8 cellular contexts compared by ENCODE assay signal in the genomic region with DNA sequence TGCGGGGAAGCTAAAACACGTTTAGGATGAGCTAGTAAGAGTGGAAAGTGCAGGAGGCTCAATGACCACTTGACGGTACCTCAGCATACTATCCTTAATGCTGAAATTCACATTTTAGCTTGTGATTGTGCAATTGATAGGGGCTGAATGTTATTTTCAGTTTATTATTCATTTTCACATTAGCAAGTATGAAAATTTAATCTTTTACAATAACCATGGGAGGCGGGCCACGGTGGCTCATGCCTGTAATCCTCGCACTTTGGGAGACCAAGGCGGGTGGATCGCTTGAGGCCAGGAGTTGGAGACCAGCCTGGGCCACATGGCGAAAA. TPM values are rescaled to one million over a fixed set of nuclear protein-coding genes. Genes with fewer than 3 reads are reported as not detected.
A peak's percentile ranks its signal among the peaks of the same experiment; 100 is the strongest.
DNase-seq lines count a peak whose midpoint lies in the region; FAIRE-seq and TF ChIP-seq lines count a peak whose summit lies in the region.

No MANE protein-coding gene starts in this region.

- H3K36me3 Mint-ChIP-seq in activated CD4-positive, alpha-beta T cell treated with anti-CD3 and anti-CD28 coated beads, Interleukin-2, amount 10 ng/mL, durations not matched to agents 24 days and 14 days (ENCODE audit: low read depth), result no peaks in the 10 kb centered on the region
- H3K36me3 Mint-ChIP-seq in activated T-helper 2 cell treated with anti-CD3 and anti-CD28 coated beads, Interferon-gamma antibody, Interleukin-2, Interleukin-4, amounts not matched to agents 10 μg/mL and 5 μg/mL and 100 μg/mL, durations not matched to agents 14 hours and 24 hours and 36 hours (ENCODE audit: low read depth), result no peaks in the 10 kb centered on the region

- no peaks in the 10 kb centered on the region for H3K36me3 ChIP-seq in tibial artery

- intact Hi-C loops in activated CD4-positive, alpha-beta T cell treated with anti-CD3 and anti-CD28 coated beads, Interleukin-2, amount 10 ng/mL, durations not matched to agents 24 days and 14 days (cut with micrococcal nuclease), result loop anchor here (1.0 kb wide), 2 partner anchors 23 to 214 kb away; partner anchors contain the start of gene EEPD1
- intact Hi-C loops in activated T-helper 2 cell treated with anti-CD3 and anti-CD28 coated beads, Interferon-gamma antibody, Interleukin-2, Interleukin-4, amounts not matched to agents 10 μg/mL and 5 μg/mL and 100 μg/mL, durations not matched to agents 14 hours and 24 hours and 36 hours (cut with micrococcal nuclease), result loop anchor here (1.0 to 2.0 kb wide), 2 partner anchors 22 to 215 kb away; partner anchors contain the start of genes ANLN and EEPD1
- intact Hi-C loops in tibial artery (cut with DNase I; ENCODE audit: low total_unique reads), result loop anchor here (2.0 kb wide), 1 partner anchor 21 kb away; the partner anchor contains the start of gene ANLN

- no peak for DNase-seq in activated CD4-positive, alpha-beta T cell treated with anti-CD3 and anti-CD28 coated beads, Interleukin-2, amount 10 ng/mL, durations not matched to agents 24 days and 14 days
- no peak for DNase-seq in activated CD4-positive, alpha-beta T cell treated with anti-CD3 and anti-CD28 coated beads for 1 hour
- no peak for DNase-seq in activated T-helper 2 cell treated with anti-CD3 and anti-CD28 coated beads, Interferon-gamma antibody, Interleukin-2, Interleukin-4, amounts not matched to agents 10 μg/mL and 5 μg/mL and 100 μg/mL, durations not matched to agents 14 hours and 24 hours and 36 hours (ENCODE audit: low spot score)
- DNase-seq in tibial artery (no peak), GM19239 (ENCODE audit: insufficient read length, low spot score) (no peak), dermis blood vessel endothelial cell (no peak)
- DNase-seq in activated effector memory CD4-positive, alpha-beta T cell treated with anti-CD3 and anti-CD28 coated beads, Interleukin-2, amount 50 U/mL, for 16 hours, result no peak

- H3K9me3 Mint-ChIP-seq in activated CD4-positive, alpha-beta T cell treated with anti-CD3 and anti-CD28 coated beads, Interleukin-2, amount 10 ng/mL, durations not matched to agents 24 days and 14 days, result no peaks in the 10 kb centered on the region
- H3K9me3 Mint-ChIP-seq in activated T-helper 2 cell treated with anti-CD3 and anti-CD28 coated beads, Interferon-gamma antibody, Interleukin-2, Interleukin-4, amounts not matched to agents 10 μg/mL and 5 μg/mL and 100 μg/mL, durations not matched to agents 14 hours and 24 hours and 36 hours, result no peaks in the 10 kb centered on the region

- H3K27me3 ChIP-seq in layer of hippocampus (ENCODE audit: control insufficient read depth, insufficient read depth, low read length) (no peaks in the 10 kb centered on the region), tibial artery (no peaks in the 10 kb centered on the region)

- peaks cover 4% of the 10 kb centered on the region for H3K4me1 Mint-ChIP-seq in activated CD4-positive, alpha-beta T cell treated with anti-CD3 and anti-CD28 coated beads, Interleukin-2, amount 10 ng/mL, durations not matched to agents 24 days and 14 days
- peaks cover 11% of the 10 kb centered on the region for H3K4me1 Mint-ChIP-seq in activated T-helper 2 cell treated with anti-CD3 and anti-CD28 coated beads, Interferon-gamma antibody, Interleukin-2, Interleukin-4, amounts not matched to agents 10 μg/mL and 5 μg/mL and 100 μg/mL, durations not matched to agents 14 hours and 24 hours and 36 hours (ENCODE audit: low read depth)

- no peak for TF ChIP-seq CTCF in tibial artery (IDR thresholded peaks at IDR 0.05)

- H3K27ac ChIP-seq in layer of hippocampus (ENCODE audit: low read depth, low read length) (peak overlapping the region; percentile 44), tibial artery (peak overlapping the region; percentile 74 to 87)

- H3K4me1 ChIP-seq in tibial artery, result peaks cover 0 to 7% (median 5%) of the 10 kb centered on the region in 4 donors

- peak overlapping the region; percentile 91 for H3K4me3 Mint-ChIP-seq in activated CD4-positive, alpha-beta T cell treated with anti-CD3 and anti-CD28 coated beads, Interleukin-2, amount 10 ng/mL, durations not matched to agents 24 days and 14 days
- peak overlapping the region; percentile 84 for H3K4me3 Mint-ChIP-seq in activated T-helper 2 cell treated with anti-CD3 and anti-CD28 coated beads, Interferon-gamma antibody, Interleukin-2, Interleukin-4, amounts not matched to agents 10 μg/mL and 5 μg/mL and 100 μg/mL, durations not matched to agents 14 hours and 24 hours and 36 hours (ENCODE audit: low read depth)

- H3K27ac Mint-ChIP-seq in activated CD4-positive, alpha-beta T cell treated with anti-CD3 and anti-CD28 coated beads, Interleukin-2, amount 10 ng/mL, durations not matched to agents 24 days and 14 days, result no peak overlapping the region
- H3K27ac Mint-ChIP-seq in activated T-helper 2 cell treated with anti-CD3 and anti-CD28 coated beads, Interferon-gamma antibody, Interleukin-2, Interleukin-4, amounts not matched to agents 10 μg/mL and 5 μg/mL and 100 μg/mL, durations not matched to agents 14 hours and 24 hours and 36 hours, result no peak overlapping the region

- H3K27me3 Mint-ChIP-seq in activated CD4-positive, alpha-beta T cell treated with anti-CD3 and anti-CD28 coated beads, Interleukin-2, amount 10 ng/mL, durations not matched to agents 24 days and 14 days, result peaks cover 36% of the 10 kb centered on the region
- peaks cover 42% of the 10 kb centered on the region for H3K27me3 Mint-ChIP-seq in activated T-helper 2 cell treated with anti-CD3 and anti-CD28 coated beads, Interferon-gamma antibody, Interleukin-2, Interleukin-4, amounts not matched to agents 10 μg/mL and 5 μg/mL and 100 μg/mL, durations not matched to agents 14 hours and 24 hours and 36 hours (ENCODE audit: low read depth)

- FAIRE-seq in GM19239 (lab: Jason Lieb, UNC), result no peak

- H3K9me3 ChIP-seq in tibial artery, result no peaks in the 10 kb centered on the region

- H3K4me3 ChIP-seq in tibial artery, result peak overlapping the region; percentile 82 to 99

RNA-seq across cellular contexts. Expression of gene ANLN, which starts 22.1 kb away (rescaled TPM):
- 35.6 and 35.9 TPM in 2 replicates for total RNA-seq in activated CD4-positive, alpha-beta T cell treated with anti-CD3 and anti-CD28 coated beads, Interleukin-2, amount 10 ng/mL, durations not matched to agents 24 days and 14 days
- 38.0 and 38.7 TPM in 2 replicates for total RNA-seq in activated T-helper 2 cell treated with anti-CD3 and anti-CD28 coated beads, Interferon-gamma antibody, Interleukin-2, Interleukin-4, amounts not matched to agents 10 μg/mL and 5 μg/mL and 100 μg/mL, durations not matched to agents 14 hours and 24 hours and 36 hours
- 21.6 and 95.5 TPM in 2 replicates for total RNA-seq in dermis blood vessel endothelial cell
